ENCODE assay signal across 20 cellular contexts in the genomic region with DNA sequence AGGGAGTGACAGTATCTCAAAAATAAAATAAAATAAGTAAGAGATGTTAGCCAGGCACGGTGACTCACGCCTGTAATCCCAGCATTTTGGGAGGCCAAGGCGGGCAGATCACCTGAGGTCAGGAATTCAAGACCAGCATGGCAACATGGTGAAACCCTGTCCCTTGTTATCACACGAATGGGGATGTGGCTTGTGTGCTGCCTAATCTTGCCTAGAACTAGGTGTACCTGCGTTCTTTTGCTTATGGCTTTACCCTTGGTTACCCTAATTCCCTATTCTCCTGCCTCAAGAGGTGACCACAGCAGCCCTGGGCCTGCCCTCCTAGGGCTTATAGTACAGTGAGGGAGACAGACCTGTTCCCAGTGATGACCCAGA. TPM values are rescaled to one million over a fixed set of nuclear protein-coding genes. Genes with fewer than 3 reads are reported as not detected.
DNase-seq lines count a peak whose midpoint lies in the region; ATAC-seq and TF ChIP-seq lines count a peak whose summit lies in the region.
"Had no signal": no experiment of that assay in that cellular context is flagged by ENCODE, and none has a peak within 500 bp of the region (broad histone marks: within the 10 kb centered on the region; RNA-seq: fewer than 3 reads in every experiment).

No MANE protein-coding gene starts in this region.

- H3K9ac ChIP-seq in PC-3 (ENCODE audit: low read length) = no peak overlapping the region
- H3K9ac ChIP-seq: SK-N-SH had no signal

- no TSS peak for BruUV-seq in PC-3 (replicated peaks; lab: Mats Ljungman, UMichigan)

- H3K4me2 ChIP-seq in PC-3 (ENCODE audit: low read length) (no peak overlapping the region), osteoblast (ENCODE audit: insufficient read depth, low read length) (no peak overlapping the region)
- H3K4me2 ChIP-seq: SK-N-SH had no signal

- H3K9me3 Mint-ChIP-seq in dendritic cell treated with granulocyte-macrophage colony-stimulating factor and Interleukin-4, amounts not matched to agents 40 ng/mL and 50 ng/mL, for 4 days = no peaks in the 10 kb centered on the region

- H3K27ac ChIP-seq in PC-3 (ENCODE audit: low read length) (no peak overlapping the region), osteoblast (ENCODE audit: low read depth, low read length) (peak overlapping the region; percentile 87)
- H3K27ac ChIP-seq: C4-2B had no signal

- H3K9me3 ChIP-seq in PC-3 (ENCODE audit: low read length) = no peaks in the 10 kb centered on the region
- no peaks in the 10 kb centered on the region for H3K9me3 ChIP-seq in osteoblast (ENCODE audit: low read depth, low read length)
- H3K9me3 ChIP-seq: SK-N-SH had no signal

- H3K9me2 ChIP-seq in PC-3 (replicated peaks; ENCODE audit: low read length) = no peaks in the 10 kb centered on the region
- H3K9me2 ChIP-seq: SK-N-SH had no signal

- no peak for ATAC-seq in PC-3
- no peak for ATAC-seq in GM19467 (IDR thresholded peaks at IDR 0.05; ENCODE audit: unreplicated experiment)

- H3K4me3 Mint-ChIP-seq in dendritic cell treated with granulocyte-macrophage colony-stimulating factor and Interleukin-4, amounts not matched to agents 40 ng/mL and 50 ng/mL, for 4 days = no peak overlapping the region

- H4K20me1 ChIP-seq in PC-3 (ENCODE audit: low read length) = no peaks in the 10 kb centered on the region
- no peaks in the 10 kb centered on the region for H4K20me1 ChIP-seq in osteoblast (ENCODE audit: insufficient read depth, low read length)

- H3K27me3 ChIP-seq in PC-3 (ENCODE audit: low read length) (no peaks in the 10 kb centered on the region), osteoblast (ENCODE audit: insufficient read depth, low read length) (no peaks in the 10 kb centered on the region)

- POLR2A ChIA-PET in PC-3 (lab: Charles Lee; ENCODE audit: unreplicated experiment) = no interaction called here

- intact Hi-C loops in PC-3 (cut with micrococcal nuclease) = no loop called here
- intact Hi-C loops in dendritic cell treated with granulocyte-macrophage colony-stimulating factor and Interleukin-4, amounts not matched to agents 40 ng/mL and 50 ng/mL, for 4 days (cut with micrococcal nuclease) = no loop called here

- no peaks in the 10 kb centered on the region for H3K36me3 Mint-ChIP-seq in dendritic cell treated with granulocyte-macrophage colony-stimulating factor and Interleukin-4, amounts not matched to agents 40 ng/mL and 50 ng/mL, for 4 days (ENCODE audit: low read depth)

- peak; percentile 7 for DNase-seq in PC-3
- no peak for DNase-seq in osteoblast (ENCODE audit: insufficient read length, low spot score, missing footprints)
- DNase-seq in activated gamma-delta T cell treated with Interleukin-2 at 50 U/mL for 16 hours = no peak
- no peak for DNase-seq in NCI-H2029 treated with DMSO at 0.1 percent for 48 hours (lab: John Stamatoyannopoulos, UW)
- DNase-seq in cerebellum (ENCODE audit: low spot score) = no peak
- DNase-seq: AML-193, DMS 273 treated with DMSO at 0.1 percent for 48 hours, DND-41, Kasumi-1, MM.1S, NCI-H1092, NCI-H1436 treated with DMSO at 0.1 percent for 48 hours, NCI-H2081, SHP77 treated with DMSO at 0.1 percent for 48 hours, SK-N-SH had no signal

- H2AFZ ChIP-seq in PC-3 (ENCODE audit: low read length) = no peak overlapping the region
- H2AFZ ChIP-seq in osteoblast (ENCODE audit: low read length) = no peak overlapping the region

- TF ChIP-seq CTCF in PC-3 (conservative IDR thresholded peaks at IDR 0.05; ENCODE audit: low read depth, low read length) (no peak), osteoblast (IDR thresholded peaks at IDR 0.05; ENCODE audit: extremely low read depth, low read depth, low read length) (no peak)

- peaks cover 52% of the 10 kb centered on the region for H3K4me1 Mint-ChIP-seq in dendritic cell treated with granulocyte-macrophage colony-stimulating factor and Interleukin-4, amounts not matched to agents 40 ng/mL and 50 ng/mL, for 4 days (ENCODE audit: low read depth)

- peak overlapping the region; percentile 0 for H3K27ac Mint-ChIP-seq in dendritic cell treated with granulocyte-macrophage colony-stimulating factor and Interleukin-4, amounts not matched to agents 40 ng/mL and 50 ng/mL, for 4 days

- peaks cover 4% of the 10 kb centered on the region for H3F3A ChIP-seq in PC-3 (ENCODE audit: low read length, unreplicated experiment)

- peaks cover 6% of the 10 kb centered on the region for H3K27me3 Mint-ChIP-seq in dendritic cell treated with granulocyte-macrophage colony-stimulating factor and Interleukin-4, amounts not matched to agents 40 ng/mL and 50 ng/mL, for 4 days

- H3K36me3 ChIP-seq in PC-3 (ENCODE audit: low read depth, low read length) = no peaks in the 10 kb centered on the region
- H3K36me3 ChIP-seq in osteoblast (ENCODE audit: insufficient read depth, low read length) = no peaks in the 10 kb centered on the region

- H3K79me2 ChIP-seq in PC-3 (ENCODE audit: low read length) (no peaks in the 10 kb centered on the region), osteoblast (ENCODE audit: insufficient read depth, low read length) (no peaks in the 10 kb centered on the region)

- H3K4me1 ChIP-seq in PC-3 (ENCODE audit: insufficient read depth, low read length) = peaks cover 51% of the 10 kb centered on the region
- H3K4me1 ChIP-seq in osteoblast (ENCODE audit: insufficient read depth, low read length) = peaks cover 36% of the 10 kb centered on the region

- no peak overlapping the region for H3K4me3 ChIP-seq in PC-3 (ENCODE audit: low read length)
- no peak overlapping the region for H3K4me3 ChIP-seq in osteoblast (ENCODE audit: insufficient read depth, low read length)

- CTCF ChIA-PET in PC-3 (lab: Charles Lee) = no interaction called here

RNA-seq across cellular contexts. Expression of gene PVR, which starts 6.3 kb away (rescaled TPM):
- 67.8 and 75.3 TPM in 2 replicates for total RNA-seq in PC-3 (2014; rRNA removed)
- 50.1 and 53.6 TPM in 2 replicates for total RNA-seq in osteoblast
- total RNA-seq in cerebellum = 15.9 TPM

RNA-seq across cellular contexts. Expression of gene IGSF23, which starts 24.0 kb away (rescaled TPM):
- total RNA-seq in PC-3 (2014; rRNA removed) (not detected in 2 replicates), osteoblast (not detected in 2 replicates), cerebellum (not detected)
- total RNA-seq: G401, NCI-H460 had no signal

RNA-seq across cellular contexts. Expression of gene CEACAM19, which starts 33.9 kb away (rescaled TPM):
- 2.2 and 4.3 TPM in 2 replicates for total RNA-seq in PC-3 (2014; rRNA removed)
- 0.72 and 1.2 TPM in 2 replicates for total RNA-seq in osteoblast
- total RNA-seq in cerebellum = 1.8 TPM
